In the genomic region with DNA sequence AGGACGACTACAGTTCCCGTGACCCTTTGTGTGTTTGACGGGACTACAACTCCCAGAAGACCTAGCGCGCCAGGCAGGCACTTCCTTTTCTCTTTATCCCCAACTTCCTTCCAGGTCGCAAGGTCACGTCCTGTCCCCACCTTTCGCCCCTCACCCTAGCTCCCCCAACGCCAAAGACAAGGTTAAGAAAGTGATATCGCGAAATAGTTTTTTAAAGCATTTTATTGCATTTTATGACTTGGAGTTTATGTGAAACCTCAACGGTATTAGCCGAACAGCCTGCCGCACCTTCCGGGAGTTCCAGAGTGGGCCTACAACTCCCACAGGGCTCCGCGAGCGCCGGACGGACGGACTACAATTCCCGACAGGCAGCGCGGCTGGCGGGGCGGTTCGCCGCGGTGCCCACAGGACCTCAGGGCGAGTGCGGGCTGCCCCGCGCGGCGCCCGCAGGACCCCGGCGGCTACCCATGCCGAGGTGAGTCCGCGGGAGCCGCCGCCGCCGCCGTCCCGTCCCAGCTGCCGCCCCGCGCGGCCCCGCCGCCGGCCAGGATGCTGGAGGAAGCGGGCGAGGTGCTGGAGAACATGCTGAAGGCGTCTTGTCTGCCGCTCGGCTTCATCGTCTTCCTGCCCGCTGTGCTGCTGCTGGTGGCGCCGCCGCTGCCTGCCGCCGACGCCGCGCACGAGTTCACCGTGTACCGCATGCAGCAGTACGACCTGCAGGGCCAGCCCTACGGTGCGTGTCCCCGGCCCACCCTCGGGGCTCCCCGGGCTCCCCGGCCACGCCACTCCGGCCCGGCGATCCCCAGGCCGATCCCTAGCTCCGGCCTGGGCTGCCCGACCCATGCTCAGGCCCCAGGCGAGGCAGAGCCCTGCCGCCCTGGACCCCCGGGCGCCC, we compare ENCODE assay signal across 8 cellular contexts. TPM values are rescaled to one million over a fixed set of nuclear protein-coding genes. Genes with fewer than 3 reads are reported as not detected.
DNase-seq lines count a peak whose midpoint lies in the region; ATAC-seq, FAIRE-seq and TF ChIP-seq lines count a peak whose summit lies in the region.

Gene NCLN, plus strand, starts transcription at position 449 of the 895 bp plus-strand sequence. Its CDS starts 101 bp downstream, at position 550.

- H3K27ac ChIP-seq in CD8-positive, alpha-beta memory T cell (ENCODE audit: low read depth, low read length), result peak within 1 kb of the TSS; percentile 72
- H3K27ac ChIP-seq in H1 (ENCODE audit: low read depth, low read length), result peak within 1 kb of the TSS; percentile 74

- H2AK5ac ChIP-seq in H1 (ENCODE audit: low read depth, low read length), result no peak within 1 kb of the TSS; the same call in 1 of the 2 replicates

- peaks cover 4 to 56% (median 8%) of the 10 kb centered on the region in 3 donors for H3K36me3 Mint-ChIP-seq in CD8-positive, alpha-beta memory T cell
- peaks cover 18% of the 10 kb centered on the region for H3K36me3 Mint-ChIP-seq in memory B cell

- no peak within 1 kb of the TSS for H3K4ac ChIP-seq in H1 (replicated peaks; ENCODE audit: insufficient read length, low read depth, low read length)

- TF ChIP-seq POLR2A in H1 (IDR thresholded peaks at IDR 0.05; ENCODE audit: control extremely low read depth in 1 of 2, low read depth in 2 of 2, low read length in 2 of 2), result peak in 1 of 2 experiments; percentile 42; a peak in 1 of 3 replicates

- no peak within 1 kb of the TSS for H3K14ac ChIP-seq in H1 (ENCODE audit: insufficient read length)

- H3K23me2 ChIP-seq in H1 (ENCODE audit: low read depth, low read length), result peaks cover 8% of the 10 kb centered on the region; the same call in 1 of the 2 replicates

- peak within 1 kb of the TSS; percentile 98 for H2AFZ ChIP-seq in H1 (ENCODE audit: low read length)

- TF ChIP-seq RAD21 in H1 (IDR thresholded peaks at IDR 0.05 in 1 of 2, conservative IDR thresholded peaks at IDR 0.05 in 1 of 2; ENCODE audit: low read depth in 2 of 2, low read length in 2 of 2), result no peak

- peak within 1 kb of the TSS; percentile 91 to 98 (median 96) for H3K4me3 Mint-ChIP-seq in CD8-positive, alpha-beta memory T cell
- H3K4me3 Mint-ChIP-seq in memory B cell, result peak within 1 kb of the TSS; percentile 100

- peak within 1 kb of the TSS; percentile 51 for H3K56ac ChIP-seq in H1 (replicated peaks; ENCODE audit: insufficient read length, low read depth, low read length)

- WGBS in H1 (ENCODE audit: extremely low coverage in 1 of 2, insufficient coverage in 1 of 2, insufficient read length in 1 of 2, insufficient replicate concordance in 2 of 2, low coverage in 1 of 2, low lambda C conversion rate in 2 of 2, missing lambda C conversion rate in 1 of 2), 2 experiments, result 1% methylated on average over 50 of the region's 90 CpGs; no CpG with 5 or more reads in 1 of the 2 experiments

- H4K91ac ChIP-seq in H1 (replicated peaks; ENCODE audit: insufficient read length, low read length), result peak within 1 kb of the TSS; percentile 85

- H3K36me3 ChIP-seq in CD8-positive, alpha-beta memory T cell (ENCODE audit: insufficient read depth, low read length), result peaks cover 4% of the 10 kb centered on the region
- H3K36me3 ChIP-seq in H1 (ENCODE audit: control insufficient read depth in 2 of 4, insufficient read depth in 4 of 4, low read length in 3 of 4), result no peaks in the 10 kb centered on the region; a peak in 1 of 8 replicates

- peak within 1 kb of the TSS; percentile 92 for H3K4me3 ChIP-seq in CD8-positive, alpha-beta memory T cell (ENCODE audit: low read length)
- peak within 1 kb of the TSS; percentile 71 to 94 (median 78) for H3K4me3 ChIP-seq in H1 (ENCODE audit: extremely low read depth in 1 of 4, insufficient read depth in 2 of 4, low read depth in 3 of 4, low read length in 4 of 4)

- H2BK120ac ChIP-seq in H1 (replicated peaks; ENCODE audit: low read depth, low read length), result peak within 1 kb of the TSS; percentile 68

- peak; percentile 88 to 96 (median 92) for DNase-seq in CD8-positive, alpha-beta memory T cell
- peak; percentile 88 for DNase-seq in HTR-8/SVneo (ENCODE audit: insufficient read length, low spot score)
- peak; percentile 95 for DNase-seq in NOMO-1 treated with dmso at 0.1 percent for 144 hours (lab: John Stamatoyannopoulos, UW; ENCODE audit: unreplicated experiment)
- DNase-seq in activated CD8-positive, alpha-beta memory T cell treated with anti-CD3 and anti-CD28 coated beads for 48 hours (ENCODE audit: low read depth in 2 of 3, low spot score in 2 of 3), result peak; percentile 82 to 93 (median 82)
- peak; percentile 70 to 95 for DNase-seq in H1 (ENCODE audit: low read depth in 1 of 2, low spot score in 2 of 2)
- peak; percentile 93 to 99 for DNase-seq in memory B cell (ENCODE audit: low spot score in 2 of 2)
- peak; percentile 86 for DNase-seq in stimulated activated CD8-positive, alpha-beta memory T cell treated with anti-CD3 and anti-CD28 coated beads, Interleukin-12 subunit alpha, Interleukin-12 subunit beta, amount 100 ng/mL, for 24 hours (ENCODE audit: extremely low read depth)

- TF ChIP-seq EP300 in H1 (IDR thresholded peaks at IDR 0.05; ENCODE audit: borderline replicate concordance in 1 of 2, low read depth in 2 of 2, low read length in 2 of 2), result no peak; a peak in 1 of 3 replicates

- peaks cover 56 to 66% (median 59%) of the 10 kb centered on the region in 3 donors for H3K4me1 Mint-ChIP-seq in CD8-positive, alpha-beta memory T cell
- peaks cover 43% of the 10 kb centered on the region for H3K4me1 Mint-ChIP-seq in memory B cell

- H2BK12ac ChIP-seq in H1 (ENCODE audit: low read depth, low read length), result peak within 1 kb of the TSS; percentile 84; the same call in 1 of the 2 replicates

- no peaks in the 10 kb centered on the region for H3K9me3 ChIP-seq in CD8-positive, alpha-beta memory T cell (ENCODE audit: low read length)
- no peaks in the 10 kb centered on the region for H3K9me3 ChIP-seq in H1 (ENCODE audit: insufficient read depth in 2 of 2, low read depth in 1 of 2, low read length in 1 of 2)

- CTCF ChIA-PET in CD8-positive, alpha-beta memory T cell (lab: Charles Lee), result no interaction called here
- CTCF ChIA-PET in H1 (lab: Charles Lee; ENCODE audit: partially characterized antibody), result interaction anchor here (0.8 to 1.7 kb wide), 3 partner anchors 22 to 1239 kb away, joined by 3 to 5 read pairs (median 5); no protein-coding TSS in a partner anchor

- FAIRE-seq in HTR-8/SVneo (lab: Jason Lieb, UNC) (peak; percentile 55), H1 (lab: Jason Lieb, UNC) (peak; percentile 100)

- H2BK5ac ChIP-seq in H1 (ENCODE audit: low read depth, low read length), result peak within 1 kb of the TSS; percentile 94

- H3K4me1 ChIP-seq in CD8-positive, alpha-beta memory T cell (ENCODE audit: insufficient read depth, low read length), result peaks cover 62% of the 10 kb centered on the region
- H3K4me1 ChIP-seq in H1 (replicated peaks in 1 of 4; ENCODE audit: control insufficient read depth in 3 of 4, insufficient read depth in 4 of 4, low read length in 3 of 4), result peaks cover 0 to 16% (median 10%) of the 10 kb centered on the region in 4 experiments; a peak in 6 of 7 replicates

- peak; percentile 61 for ATAC-seq in GM21367 (IDR thresholded peaks at IDR 0.05; ENCODE audit: unreplicated experiment)
- ATAC-seq in memory B cell (ENCODE audit: low read depth), result peak; percentile 88

- peaks cover 28 to 34% of the 10 kb centered on the region in 2 experiments for H4K20me1 ChIP-seq in H1 (replicated peaks in 1 of 2; ENCODE audit: control insufficient read depth in 1 of 2, insufficient read depth in 2 of 2, low read length in 2 of 2)

- H4K5ac ChIP-seq in H1 (ENCODE audit: insufficient read length, low read depth, low read length), result peak within 1 kb of the TSS; percentile 85

- no peak within 1 kb of the TSS for H3K23ac ChIP-seq in H1 (ENCODE audit: insufficient read length)

- H4K8ac ChIP-seq in H1 (ENCODE audit: extremely low read depth, insufficient read depth, low read length), result peak within 1 kb of the TSS; percentile 63

- H3K27ac Mint-ChIP-seq in CD8-positive, alpha-beta memory T cell, result peak within 1 kb of the TSS; percentile 84 to 98 (median 94)
- H3K27ac Mint-ChIP-seq in memory B cell, result peak within 1 kb of the TSS; percentile 93

- H3K18ac ChIP-seq in H1 (ENCODE audit: extremely low read depth, low read length), result peak within 1 kb of the TSS; percentile 80

- H3K27me3 Mint-ChIP-seq in CD8-positive, alpha-beta memory T cell, result no peaks in the 10 kb centered on the region
- H3K27me3 Mint-ChIP-seq in memory B cell, result no peaks in the 10 kb centered on the region

- peak within 1 kb of the TSS; percentile 75 to 89 (median 79) for H3K9ac ChIP-seq in H1 (replicated peaks in 1 of 4; ENCODE audit: extremely low read depth in 1 of 4, low read depth in 3 of 4, low read length in 3 of 4)

- peak within 1 kb of the TSS; percentile 67 to 97 for H3K4me2 ChIP-seq in H1 (ENCODE audit: insufficient read depth in 1 of 2, low read depth in 2 of 2, low read length in 2 of 2)

- H3K9me3 Mint-ChIP-seq in CD8-positive, alpha-beta memory T cell, result no peaks in the 10 kb centered on the region
- H3K9me3 Mint-ChIP-seq in memory B cell, result no peaks in the 10 kb centered on the region

- TF ChIP-seq CTCF in H1 (IDR thresholded peaks at IDR 0.05; ENCODE audit: control extremely low read depth in 1 of 3, insufficient read depth in 1 of 3, low read depth in 1 of 3, low read length in 3 of 3), result no peak

- H3K79me2 ChIP-seq in H1 (ENCODE audit: control insufficient read depth in 1 of 2, insufficient read depth in 2 of 2, low read length in 2 of 2), result peaks cover 13 to 49% of the 10 kb centered on the region in 2 experiments

- H3K27me3 ChIP-seq in CD8-positive, alpha-beta memory T cell (ENCODE audit: insufficient read depth, low read length, poor library complexity, severe bottlenecking), result no peaks in the 10 kb centered on the region
- no peaks in the 10 kb centered on the region for H3K27me3 ChIP-seq in H1 (replicated peaks in 1 of 4; ENCODE audit: control insufficient read depth in 3 of 4, extremely low read depth in 1 of 4, insufficient read depth in 3 of 4, low read length in 3 of 4)

- H2BK20ac ChIP-seq in H1 (ENCODE audit: low read length), result no peak within 1 kb of the TSS

- POLR2A ChIA-PET in CD8-positive, alpha-beta memory T cell (lab: Charles Lee), result interaction anchor here (0.6 to 1.3 kb wide), 4 partner anchors 9 to 235 kb away, joined by 3 to 5 read pairs (median 3); no protein-coding TSS in a partner anchor
- POLR2A ChIA-PET in H1 (lab: Charles Lee; ENCODE audit: partially characterized antibody), result interaction anchor here (1.4 to 1.6 kb wide), 2 partner anchors 25 to 57 kb away, joined by 3 to 7 read pairs; no protein-coding TSS in a partner anchor

- no peak within 1 kb of the TSS for H2BK15ac ChIP-seq in H1 (ENCODE audit: low read length)

- H3K79me1 ChIP-seq in H1 (ENCODE audit: low read depth, low read length), result peaks cover 30% of the 10 kb centered on the region

RNA-seq across cellular contexts. Expression of gene NCLN, which starts in this region (rescaled TPM):
- 10 to 100 TPM; 94.7 to 96.0 TPM for total RNA-seq in CD8-positive, alpha-beta memory T cell
- 47.4 TPM for polyA plus RNA-seq in CD8-positive, alpha-beta memory T cell
- 103 and 105 TPM in 2 replicates for total RNA-seq in H1 (2021; fragmentation: NEBNext Ultra II Directional; extraction: Animal tissue kit (Norgen Biotek cat#: 25700))
- 89.2 and 119 TPM in 2 replicates for polyA plus RNA-seq in H1 (2011; rRNA removed)
- polyA plus RNA-seq in H1 (2011; cell fraction: cytosol; rRNA removed), result 75.6 TPM
- 144 TPM for polyA plus RNA-seq in H1 (2011; cell fraction: nucleus; rRNA removed)
- 69.2 to 103 TPM (median 103 TPM) in 4 replicates for polyA plus RNA-seq in H1 (2012, experiment 1 of 2)
- 80.4 TPM for polyA plus RNA-seq in H1 (2012, experiment 2 of 2)
- 121 TPM for polyA plus RNA-seq in H1 (2013, experiment 1 of 2)
- 121 TPM for polyA plus RNA-seq in H1 (2013, experiment 2 of 2)
- polyA minus RNA-seq in H1 (2011; rRNA and poly(A)+ RNA removed), result 50.0 and 55.6 TPM in 2 replicates
- polyA minus RNA-seq in H1 (2011; cell fraction: cytosol; rRNA and poly(A)+ RNA removed), result 68.7 TPM
- polyA minus RNA-seq in H1 (2011; cell fraction: nucleus; rRNA and poly(A)+ RNA removed), result 52.1 TPM

Comparison
In these comparisons a context has a peak if more than half of its experiments do, and no peak if none do; other contexts are left out.
1. Peak in every context shown above with its lines: DNase-seq, ATAC-seq, H3K4me3 ChIP-seq and H3K27ac ChIP-seq.